8 cellular contexts compared by ENCODE assay signal in the genomic region with DNA sequence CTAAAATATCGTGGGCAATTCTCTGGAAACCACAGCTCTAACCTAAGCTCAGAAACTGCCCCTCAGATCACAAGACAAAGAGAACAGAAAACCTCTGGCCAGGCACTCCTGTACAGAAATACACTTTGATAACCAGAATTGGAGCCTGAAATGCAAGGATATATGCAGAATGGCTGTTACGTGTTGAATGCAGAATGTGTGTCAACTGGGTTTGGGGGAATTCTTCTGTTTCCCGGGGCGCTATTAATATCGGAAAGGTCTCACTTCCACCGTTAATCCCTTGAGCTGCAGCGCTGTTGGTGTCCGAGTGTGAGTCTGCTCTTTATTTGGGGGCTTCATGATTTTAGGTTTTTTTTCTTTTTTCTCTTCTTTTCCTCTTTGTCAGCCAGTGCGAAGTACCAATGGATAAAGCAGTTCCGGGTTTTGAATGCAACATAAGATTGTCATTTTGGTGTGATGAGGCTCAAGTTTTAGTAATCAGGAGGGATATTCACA. TPM values are rescaled to one million over a fixed set of nuclear protein-coding genes. Genes with fewer than 3 reads are reported as not detected.
DNase-seq lines count a peak whose midpoint lies in the region; ATAC-seq and TF ChIP-seq lines count a peak whose summit lies in the region.

No MANE protein-coding gene starts in this region.

- H3K27me3 ChIP-seq in psoas muscle (ENCODE audit: insufficient read depth in 3 of 3, low read length in 2 of 3), result no peaks in the 10 kb centered on the region

- peaks cover 28% of the 10 kb centered on the region for H3K4me1 ChIP-seq in psoas muscle

- peak overlapping the region; percentile 95 for H3K4me3 ChIP-seq in psoas muscle

- peak overlapping the region; percentile 90 for H3K27ac Mint-ChIP-seq in activated T-cell treated with anti-CD3 and anti-CD28 coated beads, Interleukin-2, amount 50 U/mL, for 24 hours
- H3K27ac Mint-ChIP-seq in T-helper 17 cell, result peak overlapping the region; percentile 97

- peaks cover 34% of the 10 kb centered on the region for H3K36me3 Mint-ChIP-seq in activated T-cell treated with anti-CD3 and anti-CD28 coated beads, Interleukin-2, amount 50 U/mL, for 24 hours (ENCODE audit: low read depth)
- H3K36me3 Mint-ChIP-seq in T-helper 17 cell (ENCODE audit: low read depth), result peaks cover 3% of the 10 kb centered on the region

- H3K27me3 Mint-ChIP-seq in activated T-cell treated with anti-CD3 and anti-CD28 coated beads, Interleukin-2, amount 50 U/mL, for 24 hours, result no peaks in the 10 kb centered on the region
- no peaks in the 10 kb centered on the region for H3K27me3 Mint-ChIP-seq in T-helper 17 cell

- H3K4me3 Mint-ChIP-seq in activated T-cell treated with anti-CD3 and anti-CD28 coated beads, Interleukin-2, amount 50 U/mL, for 24 hours, result peak overlapping the region; percentile 92
- H3K4me3 Mint-ChIP-seq in T-helper 17 cell, result peak overlapping the region; percentile 99

- peaks cover 50% of the 10 kb centered on the region for H3K4me1 Mint-ChIP-seq in activated T-cell treated with anti-CD3 and anti-CD28 coated beads, Interleukin-2, amount 50 U/mL, for 24 hours (ENCODE audit: low read depth)
- peaks cover 30% of the 10 kb centered on the region for H3K4me1 Mint-ChIP-seq in T-helper 17 cell

- intact Hi-C loops in psoas muscle (cut with DNase I), result loop anchor here in 1 of 2 donors (2.0 to 10.0 kb wide), 3 partner anchors 26 to 592 kb away; no protein-coding TSS in a partner anchor

- H3K9me3 ChIP-seq in T-helper 17 cell (ENCODE audit: control insufficient read depth, low read length, poor library complexity, severe bottlenecking) (no peaks in the 10 kb centered on the region), psoas muscle (peaks cover 7% of the 10 kb centered on the region)

- TF ChIP-seq CTCF in psoas muscle (IDR thresholded peaks at IDR 0.05), result no peak

- peaks cover 0 to 4% of the 10 kb centered on the region in 2 donors for H3K36me3 ChIP-seq in psoas muscle (ENCODE audit: insufficient read depth in 1 of 2, low read depth in 1 of 2)

- 0 to 1% (median 0%) methylated on average over 10 of the region's 10 CpGs for WGBS in psoas muscle, 3 donors

- H3K9me3 Mint-ChIP-seq in activated T-cell treated with anti-CD3 and anti-CD28 coated beads, Interleukin-2, amount 50 U/mL, for 24 hours, result peaks cover 4% of the 10 kb centered on the region

- peak overlapping the region; percentile 99 for H3K27ac ChIP-seq in psoas muscle

- ATAC-seq in HG02678 (IDR thresholded peaks at IDR 0.05; ENCODE audit: unreplicated experiment) (peak; percentile 2), T-helper 17 cell (no peak), psoas muscle (peak in 1 of 4 donors; percentile 32)

- DNase-seq in activated T-cell treated with anti-CD3 and anti-CD28 coated beads, Interleukin-2, amount 50 U/mL, for 24 hours, result no peak
- DNase-seq in activated T-cell treated with anti-CD3 and anti-CD28 coated beads, Interleukin-2, amount 50 U/mL, for 1 hour, result no peak
- DNase-seq in T-helper 17 cell, result no peak
- peak; percentile 39 for DNase-seq in fibroblast of peridontal ligament (ENCODE audit: extremely low read depth)
- no peak for DNase-seq in psoas muscle
- no peak for DNase-seq in NCI-H2196 (lab: John Stamatoyannopoulos, UW; ENCODE audit: unreplicated experiment)
- DNase-seq in NCI-H2196 treated with DMSO at 0.1 percent for 48 hours (lab: John Stamatoyannopoulos, UW; ENCODE audit: unreplicated experiment), result no peak

RNA-seq across cellular contexts. Expression of a gene that starts 1.2 kb away (rescaled TPM):
- total RNA-seq in T-helper 17 cell (100 to 1,000 TPM; 212 to 306 TPM), psoas muscle (100 to 1,000 TPM; 102 to 155 (median 140) TPM)
- polyA plus RNA-seq in psoas muscle, result 10 to 100 TPM; 29.7 to 63.8 (median 30.7) TPM
